In genomic region chr2:113157108-113157896, GRCh38 we compare ENCODE assay signal across 9 cellular contexts. TPM values are rescaled to one million over a fixed set of nuclear protein-coding genes. Genes with fewer than 3 reads are reported as not detected.
DNase-seq lines count a peak whose midpoint lies in the region; ATAC-seq and TF ChIP-seq lines count a peak whose summit lies in the region.
"Had no signal": no experiment of that assay in that cellular context is flagged by ENCODE, and none has a peak within 500 bp of the region (broad histone marks: within the 10 kb centered on the region; RNA-seq: fewer than 3 reads in every experiment).

No MANE protein-coding gene starts in this region.

- H3K9me3 Mint-ChIP-seq in CD8-positive, alpha-beta memory T cell, result no peaks in the 10 kb centered on the region

- no peaks in the 10 kb centered on the region for H3K79me2 ChIP-seq in osteoblast (ENCODE audit: insufficient read depth, low read length)

- POLR2A ChIA-PET in CD8-positive, alpha-beta memory T cell (lab: Charles Lee), result interaction anchor here (1.1 to 4.3 kb wide), 6 partner anchors 9 to 46 kb away, joined by 3 to 40 read pairs (median 6); partner anchors contain the start of gene PSD4

- H3K4me3 ChIP-seq in CD8-positive, alpha-beta memory T cell (ENCODE audit: low read length), result peak overlapping the region; percentile 71
- H3K4me3 ChIP-seq in MG63, result no peak overlapping the region
- peak overlapping the region; percentile 8 for H3K4me3 ChIP-seq in fibroblast of pulmonary artery (replicated peaks; ENCODE audit: low read depth, low read length)
- peak overlapping the region; percentile 52 for H3K4me3 ChIP-seq in osteoblast (ENCODE audit: insufficient read depth, low read length)

- H4K20me1 ChIP-seq in osteoblast (ENCODE audit: insufficient read depth, low read length), result no peaks in the 10 kb centered on the region

- peaks cover 25% of the 10 kb centered on the region for H3K4me1 ChIP-seq in CD8-positive, alpha-beta memory T cell (ENCODE audit: insufficient read depth, low read length)
- H3K4me1 ChIP-seq in osteoblast (ENCODE audit: insufficient read depth, low read length), result peaks cover 9% of the 10 kb centered on the region

- peaks cover 17 to 31% (median 27%) of the 10 kb centered on the region in 3 donors for H3K4me1 Mint-ChIP-seq in CD8-positive, alpha-beta memory T cell

- peak overlapping the region in 7 of 8 donors; percentile 22 to 92 (median 81) for H3K27ac Mint-ChIP-seq in CD8-positive, alpha-beta memory T cell

- no peaks in the 10 kb centered on the region for H3K9me3 ChIP-seq in CD8-positive, alpha-beta memory T cell (ENCODE audit: low read length)
- H3K9me3 ChIP-seq in MG63 (peaks cover 6% of the 10 kb centered on the region), osteoblast (ENCODE audit: low read depth, low read length) (no peaks in the 10 kb centered on the region)

- H3K36me3 ChIP-seq in CD8-positive, alpha-beta memory T cell (ENCODE audit: insufficient read depth, low read length), result no peaks in the 10 kb centered on the region
- no peaks in the 10 kb centered on the region for H3K36me3 ChIP-seq in MG63
- H3K36me3 ChIP-seq in osteoblast (ENCODE audit: insufficient read depth, low read length), result no peaks in the 10 kb centered on the region

- peak overlapping the region; percentile 63 for H3K4me2 ChIP-seq in osteoblast (ENCODE audit: insufficient read depth, low read length)

- CTCF ChIA-PET in CD8-positive, alpha-beta memory T cell (lab: Charles Lee), result interaction anchor here (1.0 to 6.3 kb wide), 8 partner anchors 11 to 47 kb away, joined by 4 to 51 read pairs (median 14); partner anchors contain the start of gene PSD4

- peak in 4 of 5 donors; percentile 30 to 66 (median 48) for DNase-seq in CD8-positive, alpha-beta memory T cell
- DNase-seq in MG63 (peak; percentile 20), fibroblast of pulmonary artery (ENCODE audit: low read depth) (no peak), osteoblast (ENCODE audit: insufficient read length, low spot score, missing footprints) (peak; percentile 80), GM19238 (ENCODE audit: insufficient read length, low spot score) (no peak)
- DNase-seq in activated CD8-positive, alpha-beta memory T cell treated with anti-CD3 and anti-CD28 coated beads, Interleukin-2, amount 50 U/mL, for 4 hours, result peak; percentile 59

- no peaks in the 10 kb centered on the region for H3K27me3 Mint-ChIP-seq in CD8-positive, alpha-beta memory T cell

- peaks cover 0 to 4% (median 2%) of the 10 kb centered on the region in 3 donors for H3K36me3 Mint-ChIP-seq in CD8-positive, alpha-beta memory T cell

- ATAC-seq in GM21528 (IDR thresholded peaks at IDR 0.05; ENCODE audit: low FRiP score, unreplicated experiment) (peak; percentile 61), HG03097 (IDR thresholded peaks at IDR 0.05; ENCODE audit: low FRiP score, unreplicated experiment) (no peak)

- TF ChIP-seq CTCF in fibroblast of pulmonary artery (IDR thresholded peaks at IDR 0.05; ENCODE audit: low read length, missing control alignments) (no peak), osteoblast (IDR thresholded peaks at IDR 0.05; ENCODE audit: extremely low read depth, low read depth, low read length) (no peak)

- peak overlapping the region; percentile 85 to 94 (median 90) for H3K4me3 Mint-ChIP-seq in CD8-positive, alpha-beta memory T cell

- H2AFZ ChIP-seq in osteoblast (ENCODE audit: low read length), result peak overlapping the region; percentile 80

- no peaks in the 10 kb centered on the region for H3K27me3 ChIP-seq in CD8-positive, alpha-beta memory T cell (ENCODE audit: insufficient read depth, low read length, poor library complexity, severe bottlenecking)
- H3K27me3 ChIP-seq in MG63 (no peaks in the 10 kb centered on the region), osteoblast (ENCODE audit: insufficient read depth, low read length) (peaks cover 8% of the 10 kb centered on the region)

- peak overlapping the region; percentile 24 for H3K27ac ChIP-seq in CD8-positive, alpha-beta memory T cell (ENCODE audit: low read depth, low read length)
- H3K27ac ChIP-seq in osteoblast (ENCODE audit: low read depth, low read length), result no peak overlapping the region

RNA-seq across cellular contexts. Expression of gene PSD4, which starts 16.5 kb away (rescaled TPM):
- total RNA-seq in CD8-positive, alpha-beta memory T cell, result 100 to 1,000 TPM; 192 to 193 TPM
- polyA plus RNA-seq in CD8-positive, alpha-beta memory T cell, result 42.1 TPM
- total RNA-seq in MG63 (2014; rRNA removed; shearing (Covaris generic); ENCODE audit: low replicate concordance), result 0.16 and 0.59 TPM in 2 replicates
- total RNA-seq in osteoblast, result 1.2 and 1.8 TPM in 2 replicates

RNA-seq across cellular contexts. Expression of gene IL1RN, which starts 29.9 kb away (rescaled TPM):
- total RNA-seq in CD8-positive, alpha-beta memory T cell, result 1 to 10 TPM; 1.2 to 2.3 TPM
- not detected for polyA plus RNA-seq in CD8-positive, alpha-beta memory T cell
- 0.86 and 7.1 TPM in 2 replicates for total RNA-seq in MG63 (2014; rRNA removed; shearing (Covaris generic); ENCODE audit: low replicate concordance)
- total RNA-seq in osteoblast, result not detected in 2 replicates
- total RNA-seq: NCI-H460 had no signal

Comparison
In these comparisons a context has a peak if more than half of its experiments do, and no peak if none do; other contexts are left out.
1. DNase-seq: peak in CD8-positive, alpha-beta memory T cell (4 of 5), MG63 (single experiment), activated CD8-positive, alpha-beta memory T cell treated with anti-CD3 and anti-CD28 coated beads, Interleukin-2, amount 50 U/mL, for 4 hours (single experiment) and osteoblast (single experiment); none in fibroblast of pulmonary artery (single experiment) and GM19238 (single experiment).
2. RNA of gene PSD4, which starts 16.5 kb away (total RNA-seq): 192 to 193 TPM in CD8-positive, alpha-beta memory T cell; 1.2 to 1.8 TPM in osteoblast and 0.16 to 0.59 TPM in MG63; every median in the first group is over 10 times any median in the second.